ENCODE assay signal across 20 cellular contexts in genomic region chr9:134049236-134049635, GRCh38. TPM values are rescaled to one million over a fixed set of nuclear protein-coding genes. Genes with fewer than 3 reads are reported as not detected.
DNase-seq lines count a peak whose midpoint lies in the region; ATAC-seq and TF ChIP-seq lines count a peak whose summit lies in the region.
"Had no signal": no experiment of that assay in that cellular context is flagged by ENCODE, and none has a peak within 500 bp of the region (broad histone marks: within the 10 kb centered on the region; RNA-seq: fewer than 3 reads in every experiment).

No MANE protein-coding gene starts in this region.

- no peaks in the 10 kb centered on the region for H3K9me3 ChIP-seq in right cardiac atrium (ENCODE audit: control insufficient read depth, low read length)

- no peaks in the 10 kb centered on the region for H3K9me3 Mint-ChIP-seq in T-cell
- H3K9me3 Mint-ChIP-seq: activated naive CD4-positive, alpha-beta T cell treated with anti-CD3 and anti-CD28 coated beads for 36 hours; activated T-cell treated with anti-CD3 and anti-CD28 coated beads, Interleukin-2, amount 50 U/mL, for 24 hours; endodermal cell; naive thymus-derived CD8-positive, alpha-beta T cell; stimulated activated naive CD8-positive, alpha-beta T cell treated with anti-CD3 and anti-CD28 coated beads, Interleukin-15, Interleukin-2, amounts not matched to agents 100 ng/mL and 50 ng/mL, for 24 hours; WTC11 had no signal

- H3K4me3 ChIP-seq in right cardiac atrium (ENCODE audit: low read length) (no peak overlapping the region), foreskin fibroblast (ENCODE audit: low read depth in 1 of 2, low read length in 2 of 2) (no peak overlapping the region)

- H3K4me1 Mint-ChIP-seq in T-cell: no peaks in the 10 kb centered on the region
- H3K4me1 Mint-ChIP-seq: endodermal cell, WTC11 had no signal

- peak overlapping the region; percentile 34 for H3K27ac ChIP-seq in C4-2B
- H3K27ac ChIP-seq in angular gyrus (ENCODE audit: low read depth, low read length): peak overlapping the region; percentile 34
- H3K27ac ChIP-seq in right cardiac atrium (ENCODE audit: low read length): no peak overlapping the region

- CTCF ChIA-PET in T-cell (lab: Charles Lee): no interaction called here

- POLR2A ChIA-PET in T-cell (lab: Charles Lee): no interaction called here

- intact Hi-C loops in right cardiac atrium (cut with DNase I) (no loop called here), posterior vena cava (cut with DNase I) (no loop called here)

- TF ChIP-seq CTCF in C4-2B (conservative IDR thresholded peaks at IDR 0.05) (no peak), GM20000 (IDR thresholded peaks at IDR 0.05; ENCODE audit: extremely low read depth, missing control alignments) (no peak), foreskin fibroblast (IDR thresholded peaks at IDR 0.05; ENCODE audit: low read depth, low read length) (no peak)

- H3K4me1 ChIP-seq in right cardiac atrium (ENCODE audit: control insufficient read depth, insufficient read depth, low read length): no peaks in the 10 kb centered on the region

- WGBS in right cardiac atrium: 56% methylated on average over 20 of the region's 20 CpGs

- DNase-seq in right cardiac atrium (peak; percentile 55 to 88 (median 86)), posterior vena cava (ENCODE audit: low spot score) (peak; percentile 70), NCI-H526 (lab: John Stamatoyannopoulos, UW) (no peak), GM20000 (ENCODE audit: low spot score) (no peak), T-cell (no peak), foreskin fibroblast (no peak)
- DNase-seq: activated CD8-positive, alpha-beta T cell treated with anti-CD3 and anti-CD28 coated beads, Interleukin-2, amount 10 ng/mL, durations not matched to agents 7 days and 5 days; activated naive CD4-positive, alpha-beta T cell treated with anti-CD3 and anti-CD28 coated beads for 36 hours; activated T-cell treated with anti-CD3 and anti-CD28 coated beads, Interleukin-2, amount 50 U/mL, for 24 hours; endodermal cell; GF-D8; H7; naive thymus-derived CD8-positive, alpha-beta T cell; NCI-H2171; stimulated activated CD4-positive, alpha-beta T cell treated with anti-CD3 and anti-CD28 coated beads, Interleukin-2, amount 100 ng/mL, for 24 hours; T-helper 17 cell had no signal

- H3K36me3 Mint-ChIP-seq in T-cell: peaks cover 23% of the 10 kb centered on the region

- H3K27me3 Mint-ChIP-seq in T-cell: no peaks in the 10 kb centered on the region
- H3K27me3 Mint-ChIP-seq: activated T-cell treated with anti-CD3 and anti-CD28 coated beads, Interleukin-2, amount 50 U/mL, for 24 hours; naive thymus-derived CD8-positive, alpha-beta T cell; stimulated activated naive CD8-positive, alpha-beta T cell treated with anti-CD3 and anti-CD28 coated beads, Interleukin-15, Interleukin-2, amounts not matched to agents 100 ng/mL and 50 ng/mL, for 24 hours; T-helper 17 cell had no signal

- H3K27ac Mint-ChIP-seq in T-cell: no peak overlapping the region
- H3K27ac Mint-ChIP-seq: activated CD8-positive, alpha-beta T cell treated with anti-CD3 and anti-CD28 coated beads, Interleukin-2, amount 10 ng/mL, durations not matched to agents 7 days and 5 days; activated naive CD4-positive, alpha-beta T cell treated with anti-CD3 and anti-CD28 coated beads for 36 hours; activated T-cell treated with anti-CD3 and anti-CD28 coated beads, Interleukin-2, amount 50 U/mL, for 24 hours; endodermal cell; stimulated activated naive CD8-positive, alpha-beta T cell treated with anti-CD3 and anti-CD28 coated beads, Interleukin-15, Interleukin-2, amounts not matched to agents 100 ng/mL and 50 ng/mL, for 24 hours; T-helper 17 cell had no signal

- no peaks in the 10 kb centered on the region for H3K27me3 ChIP-seq in right cardiac atrium (ENCODE audit: control insufficient read depth, insufficient read depth)

- ATAC-seq in right cardiac atrium (peak; percentile 61 to 68), T-cell (replicated peaks in 1 of 4) (no peak)
- ATAC-seq: activated CD8-positive, alpha-beta T cell treated with anti-CD3 and anti-CD28 coated beads, Interleukin-2, amount 10 ng/mL, durations not matched to agents 7 days and 5 days; naive thymus-derived CD8-positive, alpha-beta T cell; T-helper 17 cell; WTC11 had no signal

- H3K4me3 Mint-ChIP-seq in T-cell: no peak overlapping the region
- H3K4me3 Mint-ChIP-seq: activated CD8-positive, alpha-beta T cell treated with anti-CD3 and anti-CD28 coated beads, Interleukin-2, amount 10 ng/mL, durations not matched to agents 7 days and 5 days; activated naive CD4-positive, alpha-beta T cell treated with anti-CD3 and anti-CD28 coated beads for 36 hours; activated T-cell treated with anti-CD3 and anti-CD28 coated beads, Interleukin-2, amount 50 U/mL, for 24 hours; endodermal cell; naive thymus-derived CD8-positive, alpha-beta T cell; stimulated activated naive CD8-positive, alpha-beta T cell treated with anti-CD3 and anti-CD28 coated beads, Interleukin-15, Interleukin-2, amounts not matched to agents 100 ng/mL and 50 ng/mL, for 24 hours; T-helper 17 cell; WTC11 had no signal

RNA-seq across cellular contexts. Expression of gene BRD3, which starts 18.6 kb away (rescaled TPM):
- total RNA-seq in right cardiac atrium: 10 to 100 TPM; 27.4 to 37.3 (median 31.5) TPM
- polyA plus RNA-seq in right cardiac atrium: 13.0 TPM
- 10 to 100 TPM; 32.2 to 32.6 TPM for total RNA-seq in posterior vena cava
- total RNA-seq in T-cell: 10 to 100 TPM; 33.7 to 63.7 (median 58.2) TPM

RNA-seq across cellular contexts. Expression of gene BRD3OS, which starts 24.0 kb away (rescaled TPM):
- total RNA-seq in right cardiac atrium (10 to 100 TPM in 3 of 4 donors, 1 to 10 TPM in 1; 9.2 to 12.1 (median 11.2) TPM), posterior vena cava (10 to 100 TPM; 11.9 to 14.3 TPM), T-cell (10 to 100 TPM in 4 of 5 donors, 1 to 10 TPM in 1; 8.4 to 18.0 (median 16.5) TPM)
- polyA plus RNA-seq in right cardiac atrium: 4.7 TPM

RNA-seq across cellular contexts. Expression of gene VAV2, which starts 57.1 kb away (rescaled TPM):
- total RNA-seq in right cardiac atrium (10 to 100 TPM in 1 of 4 donors, 1 to 10 TPM in 3; 6.3 to 11.4 (median 8.2) TPM), posterior vena cava (10 to 100 TPM; 12.9 to 17.9 TPM), T-cell (1 to 10 TPM; 1.2 to 7.5 (median 4.9) TPM)
- polyA plus RNA-seq in right cardiac atrium: 4.7 TPM

Comparison
In these comparisons a context has a peak if more than half of its experiments do, and no peak if none do; other contexts are left out.
1. ATAC-seq: peak in right cardiac atrium (2 of 2); none in T-cell (0 of 4).
2. DNase-seq: peak in right cardiac atrium (3 of 3) and posterior vena cava (single experiment); none in NCI-H526 (0 of 2), GM20000 (single experiment), T-cell (0 of 34) and foreskin fibroblast (0 of 2).